Comparison of ENCODE assay signal across 1 cellular context in genomic region chr20:62664316-62664971, GRCh38.
TF ChIP-seq lines count a peak whose summit lies in the region.

No MANE protein-coding gene starts in this region.

TF ChIP-seq in HepG2, 621 proteins besides CTCF, POLR2A, EP300 and RAD21 (continued from another document):
- TF ChIP-seq PRDM10 (CRISPR knock-in tag; IDR thresholded peaks at IDR 0.05; ENCODE audit: low read depth): no peak
- TF ChIP-seq ZBTB49 (CRISPR knock-in tag; IDR thresholded peaks at IDR 0.05; ENCODE audit: borderline replicate concordance): no peak
- peak; percentile 13 for TF ChIP-seq RBM39 (IDR thresholded peaks at IDR 0.05; ENCODE audit: low read depth, low read length, poor library complexity, severe bottlenecking)
- TF ChIP-seq, protein P1, sequence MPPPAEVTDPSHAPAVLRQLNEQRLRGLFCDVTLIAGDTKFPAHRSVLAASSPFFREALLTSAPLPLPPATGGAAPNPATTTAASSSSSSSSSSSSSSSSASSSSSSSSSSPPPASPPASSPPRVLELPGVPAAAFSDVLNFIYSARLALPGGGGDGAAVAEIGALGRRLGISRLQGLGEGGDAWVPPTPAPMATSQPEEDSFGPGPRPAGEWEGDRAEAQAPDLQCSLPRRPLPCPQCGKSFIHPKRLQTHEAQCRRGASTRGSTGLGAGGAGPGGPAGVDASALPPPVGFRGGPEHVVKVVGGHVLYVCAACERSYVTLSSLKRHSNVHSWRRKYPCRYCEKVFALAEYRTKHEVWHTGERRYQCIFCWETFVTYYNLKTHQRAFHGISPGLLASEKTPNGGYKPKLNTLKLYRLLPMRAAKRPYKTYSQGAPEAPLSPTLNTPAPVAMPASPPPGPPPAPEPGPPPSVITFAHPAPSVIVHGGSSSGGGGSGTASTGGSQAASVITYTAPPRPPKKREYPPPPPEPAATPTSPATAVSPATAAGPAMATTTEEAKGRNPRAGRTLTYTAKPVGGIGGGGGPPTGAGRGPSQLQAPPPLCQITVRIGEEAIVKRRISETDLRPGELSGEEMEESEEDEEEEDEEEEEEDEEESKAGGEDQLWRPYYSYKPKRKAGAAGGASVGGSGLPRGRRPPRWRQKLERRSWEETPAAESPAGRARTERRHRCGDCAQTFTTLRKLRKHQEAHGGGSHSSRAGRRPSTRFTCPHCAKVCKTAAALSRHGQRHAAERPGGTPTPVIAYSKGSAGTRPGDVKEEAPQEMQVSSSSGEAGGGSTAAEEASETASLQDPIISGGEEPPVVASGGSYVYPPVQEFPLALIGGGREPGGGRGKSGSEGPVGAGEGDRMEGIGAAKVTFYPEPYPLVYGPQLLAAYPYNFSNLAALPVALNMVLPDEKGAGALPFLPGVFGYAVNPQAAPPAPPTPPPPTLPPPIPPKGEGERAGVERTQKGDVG (CRISPR knock-in tag; IDR thresholded peaks at IDR 0.05; ENCODE audit: borderline replicate concordance): no peak
- no peak for TF ChIP-seq HNRNPH1 (optimal IDR thresholded peaks at IDR 0.05; ENCODE audit: low read depth, low read length)
- TF ChIP-seq, protein P2, sequence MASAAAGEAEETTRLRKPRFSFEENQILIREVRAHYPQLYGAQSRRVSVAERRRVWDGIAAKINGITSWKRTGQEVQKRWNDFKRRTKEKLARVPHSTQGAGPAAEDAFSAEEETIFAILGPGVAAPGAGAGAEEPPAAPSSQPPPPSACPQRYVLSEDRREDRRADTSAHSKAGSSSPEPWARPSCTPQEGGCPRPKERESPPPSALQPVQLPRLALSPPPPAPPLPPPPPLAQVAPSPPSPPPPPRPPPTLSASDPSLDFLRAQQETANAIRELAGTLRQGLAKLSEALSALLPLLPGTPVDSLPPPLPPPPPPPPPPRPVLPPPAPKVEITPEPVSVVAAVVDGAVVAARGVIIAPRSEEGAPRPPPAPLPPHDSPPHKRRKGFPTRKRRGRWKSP (CRISPR knock-in tag; IDR thresholded peaks at IDR 0.05): no peak
- TF ChIP-seq, protein P3, sequence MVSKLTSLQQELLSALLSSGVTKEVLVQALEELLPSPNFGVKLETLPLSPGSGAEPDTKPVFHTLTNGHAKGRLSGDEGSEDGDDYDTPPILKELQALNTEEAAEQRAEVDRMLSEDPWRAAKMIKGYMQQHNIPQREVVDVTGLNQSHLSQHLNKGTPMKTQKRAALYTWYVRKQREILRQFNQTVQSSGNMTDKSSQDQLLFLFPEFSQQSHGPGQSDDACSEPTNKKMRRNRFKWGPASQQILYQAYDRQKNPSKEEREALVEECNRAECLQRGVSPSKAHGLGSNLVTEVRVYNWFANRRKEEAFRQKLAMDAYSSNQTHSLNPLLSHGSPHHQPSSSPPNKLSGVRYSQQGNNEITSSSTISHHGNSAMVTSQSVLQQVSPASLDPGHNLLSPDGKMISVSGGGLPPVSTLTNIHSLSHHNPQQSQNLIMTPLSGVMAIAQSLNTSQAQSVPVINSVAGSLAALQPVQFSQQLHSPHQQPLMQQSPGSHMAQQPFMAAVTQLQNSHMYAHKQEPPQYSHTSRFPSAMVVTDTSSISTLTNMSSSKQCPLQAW (CRISPR knock-in tag; IDR thresholded peaks at IDR 0.05): peak; percentile 28; the same call in 1 of the 2 replicates
- TF ChIP-seq SP2 (CRISPR knock-in tag; IDR thresholded peaks at IDR 0.05): peak; percentile 38; the same call in 1 of the 2 replicates
- TF ChIP-seq ZNF75D (CRISPR knock-in tag; IDR thresholded peaks at IDR 0.05; ENCODE audit: borderline replicate concordance): no peak
- TF ChIP-seq REPIN1 (CRISPR knock-in tag; IDR thresholded peaks at IDR 0.05; ENCODE audit: borderline replicate concordance, low read depth): no peak
- peak; percentile 59; the same call in 1 of the 2 replicates for TF ChIP-seq ZNF674 (CRISPR knock-in tag; IDR thresholded peaks at IDR 0.05; ENCODE audit: low read depth)
- TF ChIP-seq ZNF326 (CRISPR knock-in tag; IDR thresholded peaks at IDR 0.05; ENCODE audit: borderline replicate concordance): 0 out of 2 replicates have a peak, but pooled peaks have one; percentile 60
- TF ChIP-seq MYNN (CRISPR knock-in tag; IDR thresholded peaks at IDR 0.05; ENCODE audit: low read depth): no peak
- TF ChIP-seq, protein P4, sequence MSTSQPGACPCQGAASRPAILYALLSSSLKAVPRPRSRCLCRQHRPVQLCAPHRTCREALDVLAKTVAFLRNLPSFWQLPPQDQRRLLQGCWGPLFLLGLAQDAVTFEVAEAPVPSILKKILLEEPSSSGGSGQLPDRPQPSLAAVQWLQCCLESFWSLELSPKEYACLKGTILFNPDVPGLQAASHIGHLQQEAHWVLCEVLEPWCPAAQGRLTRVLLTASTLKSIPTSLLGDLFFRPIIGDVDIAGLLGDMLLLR (CRISPR knock-in tag; IDR thresholded peaks at IDR 0.05): no peak
- TF ChIP-seq ZNF629 (CRISPR knock-in tag; conservative IDR thresholded peaks at IDR 0.05): no peak
- peak; percentile 55; the same call in 1 of the 2 replicates for TF ChIP-seq AKAP8 (CRISPR knock-in tag; IDR thresholded peaks at IDR 0.05)
- TF ChIP-seq HOXA3 (CRISPR knock-in tag; IDR thresholded peaks at IDR 0.05): peak; percentile 36; the same call in 1 of the 2 replicates
- 0 out of 2 replicates have a peak, but pooled peaks have one; percentile 1 for TF ChIP-seq RFXAP (CRISPR knock-in tag; IDR thresholded peaks at IDR 0.05; ENCODE audit: borderline replicate concordance)
- TF ChIP-seq, protein P5, sequence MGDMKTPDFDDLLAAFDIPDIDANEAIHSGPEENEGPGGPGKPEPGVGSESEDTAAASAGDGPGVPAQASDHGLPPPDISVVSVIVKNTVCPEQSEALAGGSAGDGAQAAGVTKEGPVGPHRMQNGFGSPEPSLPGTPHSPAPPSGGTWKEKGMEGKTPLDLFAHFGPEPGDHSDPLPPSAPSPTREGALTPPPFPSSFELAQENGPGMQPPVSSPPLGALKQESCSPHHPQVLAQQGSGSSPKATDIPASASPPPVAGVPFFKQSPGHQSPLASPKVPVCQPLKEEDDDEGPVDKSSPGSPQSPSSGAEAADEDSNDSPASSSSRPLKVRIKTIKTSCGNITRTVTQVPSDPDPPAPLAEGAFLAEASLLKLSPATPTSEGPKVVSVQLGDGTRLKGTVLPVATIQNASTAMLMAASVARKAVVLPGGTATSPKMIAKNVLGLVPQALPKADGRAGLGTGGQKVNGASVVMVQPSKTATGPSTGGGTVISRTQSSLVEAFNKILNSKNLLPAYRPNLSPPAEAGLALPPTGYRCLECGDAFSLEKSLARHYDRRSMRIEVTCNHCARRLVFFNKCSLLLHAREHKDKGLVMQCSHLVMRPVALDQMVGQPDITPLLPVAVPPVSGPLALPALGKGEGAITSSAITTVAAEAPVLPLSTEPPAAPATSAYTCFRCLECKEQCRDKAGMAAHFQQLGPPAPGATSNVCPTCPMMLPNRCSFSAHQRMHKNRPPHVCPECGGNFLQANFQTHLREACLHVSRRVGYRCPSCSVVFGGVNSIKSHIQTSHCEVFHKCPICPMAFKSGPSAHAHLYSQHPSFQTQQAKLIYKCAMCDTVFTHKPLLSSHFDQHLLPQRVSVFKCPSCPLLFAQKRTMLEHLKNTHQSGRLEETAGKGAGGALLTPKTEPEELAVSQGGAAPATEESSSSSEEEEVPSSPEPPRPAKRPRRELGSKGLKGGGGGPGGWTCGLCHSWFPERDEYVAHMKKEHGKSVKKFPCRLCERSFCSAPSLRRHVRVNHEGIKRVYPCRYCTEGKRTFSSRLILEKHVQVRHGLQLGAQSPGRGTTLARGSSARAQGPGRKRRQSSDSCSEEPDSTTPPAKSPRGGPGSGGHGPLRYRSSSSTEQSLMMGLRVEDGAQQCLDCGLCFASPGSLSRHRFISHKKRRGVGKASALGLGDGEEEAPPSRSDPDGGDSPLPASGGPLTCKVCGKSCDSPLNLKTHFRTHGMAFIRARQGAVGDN (CRISPR knock-in tag; IDR thresholded peaks at IDR 0.05): no peak
- TF ChIP-seq ADNP (CRISPR knock-in tag; IDR thresholded peaks at IDR 0.05): no peak
- TF ChIP-seq ZNF354B (CRISPR knock-in tag; IDR thresholded peaks at IDR 0.05): 0 out of 2 replicates have a peak, but pooled peaks have one; percentile 68
- no peak for TF ChIP-seq MEIS1 (CRISPR knock-in tag; IDR thresholded peaks at IDR 0.05; ENCODE audit: borderline replicate concordance)
- TF ChIP-seq AGO2 (optimal IDR thresholded peaks at IDR 0.05; ENCODE audit: low read depth, low read length): peak; percentile 76
- TF ChIP-seq SKI (IDR thresholded peaks at IDR 0.05; ENCODE audit: partially characterized antibody): no peak
- TF ChIP-seq SRSF1 (optimal IDR thresholded peaks at IDR 0.05; ENCODE audit: low read depth, low read length): no peak
- TF ChIP-seq TBX3 (IDR thresholded peaks at IDR 0.05; ENCODE audit: borderline replicate concordance): no peak
- 0 out of 2 replicates have a peak, but pooled peaks have one; percentile 22 for TF ChIP-seq AHR (CRISPR knock-in tag; IDR thresholded peaks at IDR 0.05)
- TF ChIP-seq, protein P6, sequence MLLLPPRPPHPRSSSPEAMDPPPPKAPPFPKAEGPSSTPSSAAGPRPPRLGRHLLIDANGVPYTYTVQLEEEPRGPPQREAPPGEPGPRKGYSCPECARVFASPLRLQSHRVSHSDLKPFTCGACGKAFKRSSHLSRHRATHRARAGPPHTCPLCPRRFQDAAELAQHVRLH (CRISPR knock-in tag; IDR thresholded peaks at IDR 0.05; ENCODE audit: borderline replicate concordance, low read depth): no peak
- peak; percentile 11; the same call in 1 of the 2 replicates for TF ChIP-seq ELK4 (CRISPR knock-in tag; IDR thresholded peaks at IDR 0.05; ENCODE audit: borderline replicate concordance)
- TF ChIP-seq ZNF343 (CRISPR knock-in tag; IDR thresholded peaks at IDR 0.05): 0 out of 2 replicates have a peak, but pooled peaks have one; percentile 18
- no peak for TF ChIP-seq YY1 (IDR thresholded peaks at IDR 0.05; ENCODE audit: insufficient read depth, insufficient replicate concordance, low read depth, low read length)
- TF ChIP-seq KDM2A (CRISPR knock-in tag; IDR thresholded peaks at IDR 0.05; ENCODE audit: borderline replicate concordance, low read depth): 0 out of 2 replicates have a peak, but pooled peaks have one; percentile 7
TF ChIP-seq in HepG2: peak in this region for 25.
